ENCODE assay signal across 9 cellular contexts in the genomic region with DNA sequence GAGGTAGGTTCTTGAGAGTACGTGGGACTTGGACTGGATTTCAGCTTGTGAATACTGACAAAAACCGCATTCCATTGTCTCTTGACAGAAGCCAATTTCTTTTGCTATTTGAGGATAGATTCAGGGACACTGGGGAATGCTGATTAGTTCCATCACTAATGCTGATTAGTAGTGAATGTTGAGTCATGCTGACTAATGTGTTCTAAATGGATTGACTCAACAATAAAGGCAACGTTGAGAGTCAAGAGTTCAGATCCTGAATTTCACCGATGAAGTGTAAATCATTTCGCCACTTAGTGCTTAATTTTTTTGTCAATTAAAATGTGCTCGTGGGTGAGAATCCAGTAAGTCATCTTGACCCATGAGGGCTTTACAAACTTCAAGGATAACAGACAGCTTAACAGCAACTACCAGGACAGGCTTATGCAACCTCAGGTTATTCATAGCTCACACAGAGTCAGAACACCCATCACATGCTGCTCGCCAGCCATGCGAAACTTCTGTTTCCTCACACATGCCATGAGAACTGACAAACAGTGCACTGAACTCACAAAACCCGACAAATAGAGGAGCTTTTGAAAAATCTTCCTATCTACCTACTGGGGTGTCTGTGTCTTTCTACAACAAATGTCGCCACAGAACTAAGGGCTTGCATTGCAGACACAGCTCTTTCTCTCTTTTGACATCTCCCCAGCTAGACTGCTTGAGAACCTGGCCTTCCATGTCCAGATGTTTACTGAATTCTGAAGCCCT.
DNase-seq lines count a peak whose midpoint lies in the region; ATAC-seq and TF ChIP-seq lines count a peak whose summit lies in the region.
"Had no signal": no experiment of that assay in that cellular context is flagged by ENCODE, and none has a peak within 500 bp of the region (broad histone marks: within the 10 kb centered on the region; RNA-seq: fewer than 3 reads in every experiment).

No MANE protein-coding gene starts in this region.

- CTCF ChIA-PET in activated naive CD4-positive, alpha-beta T cell treated with anti-CD3 and anti-CD28 coated beads for 36 hours (lab: Charles Lee) = interaction anchor here (0.7 kb wide), 1 partner anchor 229 kb away, joined by 3 read pairs; no protein-coding TSS in a partner anchor
- CTCF ChIA-PET in activated naive CD4-positive, alpha-beta T cell treated with anti-CD3 and anti-CD28 coated beads, Interleukin-2, amount 10 ng/mL, durations not matched to agents 7 days and 5 days (lab: Charles Lee) = no interaction called here
- CTCF ChIA-PET in WTC11 (lab: Charles Lee) = no interaction called here

- H3K36me3 ChIP-seq in right atrium auricular region (no peaks in the 10 kb centered on the region), skeletal muscle satellite cell (ENCODE audit: insufficient read depth, low read length) (no peaks in the 10 kb centered on the region)

- H3K27ac ChIP-seq in right atrium auricular region = peak overlapping the region; percentile 61

- no peaks in the 10 kb centered on the region for H3K9me3 ChIP-seq in right atrium auricular region
- H3K9me3 ChIP-seq in skeletal muscle satellite cell (replicated peaks; ENCODE audit: low read length) = no peaks in the 10 kb centered on the region

- no peak overlapping the region for H3K4me3 Mint-ChIP-seq in activated naive CD4-positive, alpha-beta T cell treated with anti-CD3 and anti-CD28 coated beads for 36 hours
- H3K4me3 Mint-ChIP-seq in activated naive CD4-positive, alpha-beta T cell treated with anti-CD3 and anti-CD28 coated beads, Interleukin-2, amount 10 ng/mL, durations not matched to agents 7 days and 5 days = no peak overlapping the region
- no peak overlapping the region for H3K4me3 Mint-ChIP-seq in WTC11
- H3K4me3 Mint-ChIP-seq: central memory CD8-positive, alpha-beta T cell had no signal

- peaks cover 8% of the 10 kb centered on the region for H3K4me1 Mint-ChIP-seq in activated naive CD4-positive, alpha-beta T cell treated with anti-CD3 and anti-CD28 coated beads for 36 hours (ENCODE audit: low read depth)
- peaks cover 4% of the 10 kb centered on the region for H3K4me1 Mint-ChIP-seq in activated naive CD4-positive, alpha-beta T cell treated with anti-CD3 and anti-CD28 coated beads, Interleukin-2, amount 10 ng/mL, durations not matched to agents 7 days and 5 days
- H3K4me1 Mint-ChIP-seq in WTC11 = peaks cover 76% of the 10 kb centered on the region

- H3K27me3 ChIP-seq in right atrium auricular region = no peaks in the 10 kb centered on the region
- H3K27me3 ChIP-seq in skeletal muscle satellite cell (ENCODE audit: control insufficient read depth, insufficient read depth, low read length) = no peaks in the 10 kb centered on the region

- H3K27me3 Mint-ChIP-seq in activated naive CD4-positive, alpha-beta T cell treated with anti-CD3 and anti-CD28 coated beads for 36 hours (ENCODE audit: low read depth) = no peaks in the 10 kb centered on the region
- peaks cover 5% of the 10 kb centered on the region for H3K27me3 Mint-ChIP-seq in activated naive CD4-positive, alpha-beta T cell treated with anti-CD3 and anti-CD28 coated beads, Interleukin-2, amount 10 ng/mL, durations not matched to agents 7 days and 5 days
- H3K27me3 Mint-ChIP-seq in WTC11 (ENCODE audit: low read depth) = no peaks in the 10 kb centered on the region
- H3K27me3 Mint-ChIP-seq: central memory CD8-positive, alpha-beta T cell had no signal

- peak overlapping the region; percentile 61 for H3K9ac ChIP-seq in skeletal muscle satellite cell (ENCODE audit: low read depth, low read length)

- H3K9me3 Mint-ChIP-seq in activated naive CD4-positive, alpha-beta T cell treated with anti-CD3 and anti-CD28 coated beads for 36 hours = no peaks in the 10 kb centered on the region
- H3K9me3 Mint-ChIP-seq in activated naive CD4-positive, alpha-beta T cell treated with anti-CD3 and anti-CD28 coated beads, Interleukin-2, amount 10 ng/mL, durations not matched to agents 7 days and 5 days = no peaks in the 10 kb centered on the region
- no peaks in the 10 kb centered on the region for H3K9me3 Mint-ChIP-seq in WTC11
- H3K9me3 Mint-ChIP-seq: central memory CD8-positive, alpha-beta T cell had no signal

- H3K4me3 ChIP-seq in right atrium auricular region = no peak overlapping the region
- H3K4me3 ChIP-seq in skeletal muscle satellite cell (ENCODE audit: low read length) = peak overlapping the region; percentile 0

- H3K36me3 Mint-ChIP-seq in activated naive CD4-positive, alpha-beta T cell treated with anti-CD3 and anti-CD28 coated beads for 36 hours (ENCODE audit: low read depth) = peaks cover 3% of the 10 kb centered on the region
- peaks cover 10% of the 10 kb centered on the region for H3K36me3 Mint-ChIP-seq in activated naive CD4-positive, alpha-beta T cell treated with anti-CD3 and anti-CD28 coated beads, Interleukin-2, amount 10 ng/mL, durations not matched to agents 7 days and 5 days
- H3K36me3 Mint-ChIP-seq in WTC11 = no peaks in the 10 kb centered on the region; the same call in 1 of the 2 replicates

- intact Hi-C loops in activated naive CD4-positive, alpha-beta T cell treated with anti-CD3 and anti-CD28 coated beads for 36 hours (cut with micrococcal nuclease) = no loop called here

- ATAC-seq in HG03108 (IDR thresholded peaks at IDR 0.05; ENCODE audit: unreplicated experiment) (peak; percentile 81), WTC11 (no peak)

- peak; percentile 33 for DNase-seq in activated naive CD4-positive, alpha-beta T cell treated with anti-CD3 and anti-CD28 coated beads for 36 hours
- no peak for DNase-seq in activated naive CD4-positive, alpha-beta T cell treated with anti-CD3 and anti-CD28 coated beads, Interleukin-2, amount 10 ng/mL, durations not matched to agents 7 days and 5 days
- DNase-seq in WTC11 (ENCODE audit: low spot score) (no peak), right atrium auricular region (ENCODE audit: low spot score) (peak; percentile 90), NCI-H748 (lab: John Stamatoyannopoulos, UW; ENCODE audit: unreplicated experiment) (no peak)
- no peak for DNase-seq in stimulated activated CD8-positive, alpha-beta memory T cell treated with anti-CD3 and anti-CD28 coated beads, Interleukin-4, amount 100 ng/mL, for 48 hours

- POLR2A ChIA-PET in WTC11 (lab: Charles Lee) = no interaction called here

- H3K27ac Mint-ChIP-seq in activated naive CD4-positive, alpha-beta T cell treated with anti-CD3 and anti-CD28 coated beads for 36 hours = no peak overlapping the region
- H3K27ac Mint-ChIP-seq in activated naive CD4-positive, alpha-beta T cell treated with anti-CD3 and anti-CD28 coated beads, Interleukin-2, amount 10 ng/mL, durations not matched to agents 7 days and 5 days = no peak overlapping the region
- H3K27ac Mint-ChIP-seq in WTC11 = no peak overlapping the region; the same call in 1 of the 2 replicates

- TF ChIP-seq CTCF in WTC11 (IDR thresholded peaks at IDR 0.05) (no peak), right atrium auricular region (IDR thresholded peaks at IDR 0.05) (no peak)

- H3K4me1 ChIP-seq in right atrium auricular region (peaks cover 0 to 18% of the 10 kb centered on the region in 2 donors), skeletal muscle satellite cell (ENCODE audit: control insufficient read depth, insufficient read depth, low read length) (peaks cover 25% of the 10 kb centered on the region)

- H3K4me2 ChIP-seq in skeletal muscle satellite cell (ENCODE audit: low read length) = peak overlapping the region; percentile 44

TF ChIP-seq in WTC11, 78 proteins besides CTCF, POLR2A, EP300 and RAD21:
- TF ChIP-seq ZNF232 (CRISPR knock-in tag; IDR thresholded peaks at IDR 0.05) = no peak
- TF ChIP-seq ATF1 (CRISPR knock-in tag; IDR thresholded peaks at IDR 0.05) = no peak
- TF ChIP-seq GTF2I (CRISPR knock-in tag; conservative IDR thresholded peaks at IDR 0.05) = no peak
- TF ChIP-seq, protein P1, sequence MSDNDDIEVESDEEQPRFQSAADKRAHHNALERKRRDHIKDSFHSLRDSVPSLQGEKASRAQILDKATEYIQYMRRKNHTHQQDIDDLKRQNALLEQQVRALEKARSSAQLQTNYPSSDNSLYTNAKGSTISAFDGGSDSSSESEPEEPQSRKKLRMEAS (CRISPR knock-in tag; IDR thresholded peaks at IDR 0.05) = 0 out of 2 replicates have a peak, but pooled peaks have one; percentile 22
- TF ChIP-seq, protein P2, sequence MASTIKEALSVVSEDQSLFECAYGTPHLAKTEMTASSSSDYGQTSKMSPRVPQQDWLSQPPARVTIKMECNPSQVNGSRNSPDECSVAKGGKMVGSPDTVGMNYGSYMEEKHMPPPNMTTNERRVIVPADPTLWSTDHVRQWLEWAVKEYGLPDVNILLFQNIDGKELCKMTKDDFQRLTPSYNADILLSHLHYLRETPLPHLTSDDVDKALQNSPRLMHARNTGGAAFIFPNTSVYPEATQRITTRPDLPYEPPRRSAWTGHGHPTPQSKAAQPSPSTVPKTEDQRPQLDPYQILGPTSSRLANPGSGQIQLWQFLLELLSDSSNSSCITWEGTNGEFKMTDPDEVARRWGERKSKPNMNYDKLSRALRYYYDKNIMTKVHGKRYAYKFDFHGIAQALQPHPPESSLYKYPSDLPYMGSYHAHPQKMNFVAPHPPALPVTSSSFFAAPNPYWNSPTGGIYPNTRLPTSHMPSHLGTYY (CRISPR knock-in tag; IDR thresholded peaks at IDR 0.05) = no peak
- TF ChIP-seq HMGA2 (CRISPR knock-in tag; IDR thresholded peaks at IDR 0.05) = 0 out of 2 replicates have a peak, but pooled peaks have one; percentile 20
- TF ChIP-seq, protein P3, sequence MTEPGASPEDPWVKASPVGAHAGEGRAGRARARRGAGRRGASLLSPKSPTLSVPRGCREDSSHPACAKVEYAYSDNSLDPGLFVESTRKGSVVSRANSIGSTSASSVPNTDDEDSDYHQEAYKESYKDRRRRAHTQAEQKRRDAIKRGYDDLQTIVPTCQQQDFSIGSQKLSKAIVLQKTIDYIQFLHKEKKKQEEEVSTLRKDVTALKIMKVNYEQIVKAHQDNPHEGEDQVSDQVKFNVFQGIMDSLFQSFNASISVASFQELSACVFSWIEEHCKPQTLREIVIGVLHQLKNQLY (CRISPR knock-in tag; IDR thresholded peaks at IDR 0.05) = no peak

Comparison
In these comparisons a context has a peak if more than half of its experiments do, and no peak if none do; other contexts are left out.
1. DNase-seq: peak in activated naive CD4-positive, alpha-beta T cell treated with anti-CD3 and anti-CD28 coated beads for 36 hours (single experiment) and right atrium auricular region (single experiment); none in activated naive CD4-positive, alpha-beta T cell treated with anti-CD3 and anti-CD28 coated beads, Interleukin-2, amount 10 ng/mL, durations not matched to agents 7 days and 5 days (single experiment), WTC11 (single experiment), NCI-H748 (single experiment) and stimulated activated CD8-positive, alpha-beta memory T cell treated with anti-CD3 and anti-CD28 coated beads, Interleukin-4, amount 100 ng/mL, for 48 hours (single experiment).